In the genomic region with DNA sequence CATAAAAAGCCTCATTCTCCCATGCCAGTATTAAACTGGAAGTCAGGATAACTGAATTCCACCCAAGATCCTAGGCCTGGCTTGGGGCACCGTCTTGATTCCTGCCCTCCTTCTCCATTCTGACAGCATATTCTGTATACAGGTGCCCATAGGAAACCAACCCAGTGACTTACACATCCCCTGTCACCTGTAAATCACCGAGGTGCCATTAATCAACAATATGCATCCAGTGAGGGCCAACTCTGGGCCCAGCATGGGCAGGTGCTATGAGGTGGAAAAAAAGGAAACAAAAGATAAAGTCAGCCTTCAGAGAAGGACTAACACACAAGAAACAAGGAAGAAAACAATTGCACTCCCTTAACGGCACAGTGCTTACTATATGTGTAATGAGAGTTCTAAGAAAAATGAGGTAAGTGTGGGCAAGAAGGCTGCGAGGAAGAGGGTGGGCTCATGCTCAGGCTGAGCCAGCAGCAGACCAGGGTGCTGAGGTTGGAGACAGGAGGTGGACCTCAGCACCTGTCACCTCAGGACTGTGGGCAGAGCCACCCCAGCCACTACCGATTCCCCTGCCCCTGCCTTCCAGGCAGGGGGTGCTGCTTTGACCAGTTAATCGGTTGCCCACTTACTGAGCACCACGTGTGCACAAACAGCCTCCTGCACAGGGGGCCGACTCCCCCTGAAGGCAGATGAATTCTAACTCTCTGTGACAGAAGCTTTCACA, we compare ENCODE assay signal across 1 cellular context.
TF ChIP-seq lines count a peak whose summit lies in the region.

No MANE protein-coding gene starts in this region.

TF ChIP-seq in SK-N-SH, 30 proteins besides CTCF, POLR2A, EP300 and RAD21 (continued from another document):
- TF ChIP-seq, protein P1, sequence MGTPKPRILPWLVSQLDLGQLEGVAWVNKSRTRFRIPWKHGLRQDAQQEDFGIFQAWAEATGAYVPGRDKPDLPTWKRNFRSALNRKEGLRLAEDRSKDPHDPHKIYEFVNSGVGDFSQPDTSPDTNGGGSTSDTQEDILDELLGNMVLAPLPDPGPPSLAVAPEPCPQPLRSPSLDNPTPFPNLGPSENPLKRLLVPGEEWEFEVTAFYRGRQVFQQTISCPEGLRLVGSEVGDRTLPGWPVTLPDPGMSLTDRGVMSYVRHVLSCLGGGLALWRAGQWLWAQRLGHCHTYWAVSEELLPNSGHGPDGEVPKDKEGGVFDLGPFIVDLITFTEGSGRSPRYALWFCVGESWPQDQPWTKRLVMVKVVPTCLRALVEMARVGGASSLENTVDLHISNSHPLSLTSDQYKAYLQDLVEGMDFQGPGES (IDR thresholded peaks at IDR 0.05; ENCODE audit: low read depth, low read length), result no peak
